Comparison of ENCODE assay signal across 14 cellular contexts in the genomic region with DNA sequence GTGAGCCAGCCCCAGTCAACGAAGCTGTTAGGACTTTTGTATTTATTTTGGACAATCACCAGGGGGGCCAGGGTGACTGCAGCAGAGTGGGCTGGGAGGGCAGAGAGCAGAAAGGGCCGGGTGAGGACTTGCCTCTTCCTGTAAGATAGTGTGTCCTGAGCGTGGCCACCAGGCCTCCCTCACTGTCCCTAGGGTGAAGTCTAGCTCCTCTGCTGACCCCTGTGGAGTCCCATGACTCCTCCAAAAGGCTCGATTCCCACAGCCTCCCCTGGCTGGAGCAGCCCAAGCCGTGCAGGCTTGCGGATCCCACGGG.
DNase-seq lines count a peak whose midpoint lies in the region; TF ChIP-seq lines count a peak whose summit lies in the region.
"Had no signal": no experiment of that assay in that cellular context is flagged by ENCODE, and none has a peak within 500 bp of the region (broad histone marks: within the 10 kb centered on the region; RNA-seq: fewer than 3 reads in every experiment).

No MANE protein-coding gene starts in this region.

- H3K9me3 ChIP-seq in breast epithelium, result no peaks in the 10 kb centered on the region
- H3K9me3 ChIP-seq: Caco-2 had no signal

- H3K4me3 ChIP-seq in breast epithelium (no peak overlapping the region), skin epidermis (no peak overlapping the region)
- H3K4me3 ChIP-seq: GM23338 had no signal

- intact Hi-C loops in breast epithelium (cut with DNase I; ENCODE audit: low total_unique reads), result no loop called here

- H3K4me1 ChIP-seq in breast epithelium, result peaks cover 4 to 8% of the 10 kb centered on the region in 2 donors
- H3K4me1 ChIP-seq: Caco-2 had no signal

- no peaks in the 10 kb centered on the region for H3K36me3 ChIP-seq in breast epithelium

- no peak for TF ChIP-seq CTCF in breast epithelium (IDR thresholded peaks at IDR 0.05)

- H3K27ac ChIP-seq in breast epithelium, result peak overlapping the region; percentile 29 to 84
- H3K27ac ChIP-seq in skin epidermis, result peak overlapping the region in 12 of 21 experiments; percentile 6 to 78 (median 50)

- DNase-seq in GM03348 (ENCODE audit: low spot score) (peak; percentile 33), breast epithelium (ENCODE audit: low spot score in 2 of 2) (no peak), hepatic stellate cell (ENCODE audit: low spot score) (peak; percentile 89), retina (no peak), SHP77 (lab: John Stamatoyannopoulos, UW) (no peak), NOMO-1 treated with DMSO at 0.1 percent for 48 hours (lab: John Stamatoyannopoulos, UW; ENCODE audit: unreplicated experiment) (no peak)
- DNase-seq in activated T-cell treated with anti-CD3 and anti-CD28 coated beads, Interleukin-2, amount 50 U/mL, for 1 hour, result no peak
- DNase-seq: activated CD8-positive, alpha-beta T cell treated with anti-CD3 and anti-CD28 coated beads for 36 hours; activated naive CD4-positive, alpha-beta T cell treated with anti-CD3 and anti-CD28 coated beads, Interleukin-2, amount 50 U/mL, for 16 hours; Caco-2; NCI-H1694 treated with DMSO at 0.1 percent for 48 hours; stimulated activated CD4-positive, alpha-beta T cell treated with anti-CD3 and anti-CD28 coated beads, Interleukin-15, amount 100 ng/mL, for 24 hours had no signal

- H3K27me3 ChIP-seq in breast epithelium, result no peaks in the 10 kb centered on the region

- no peak for TF ChIP-seq POLR2A in breast epithelium (IDR thresholded peaks at IDR 0.05)

Comparison
In these comparisons a context has a peak if more than half of its experiments do, and no peak if none do; other contexts are left out.
1. DNase-seq: peak in GM03348 (single experiment) and hepatic stellate cell (single experiment); none in breast epithelium (0 of 2), retina (single experiment), SHP77 (0 of 2), activated T-cell treated with anti-CD3 and anti-CD28 coated beads, Interleukin-2, amount 50 U/mL, for 1 hour (single experiment) and NOMO-1 treated with DMSO at 0.1 percent for 48 hours (single experiment).